In the genomic region with DNA sequence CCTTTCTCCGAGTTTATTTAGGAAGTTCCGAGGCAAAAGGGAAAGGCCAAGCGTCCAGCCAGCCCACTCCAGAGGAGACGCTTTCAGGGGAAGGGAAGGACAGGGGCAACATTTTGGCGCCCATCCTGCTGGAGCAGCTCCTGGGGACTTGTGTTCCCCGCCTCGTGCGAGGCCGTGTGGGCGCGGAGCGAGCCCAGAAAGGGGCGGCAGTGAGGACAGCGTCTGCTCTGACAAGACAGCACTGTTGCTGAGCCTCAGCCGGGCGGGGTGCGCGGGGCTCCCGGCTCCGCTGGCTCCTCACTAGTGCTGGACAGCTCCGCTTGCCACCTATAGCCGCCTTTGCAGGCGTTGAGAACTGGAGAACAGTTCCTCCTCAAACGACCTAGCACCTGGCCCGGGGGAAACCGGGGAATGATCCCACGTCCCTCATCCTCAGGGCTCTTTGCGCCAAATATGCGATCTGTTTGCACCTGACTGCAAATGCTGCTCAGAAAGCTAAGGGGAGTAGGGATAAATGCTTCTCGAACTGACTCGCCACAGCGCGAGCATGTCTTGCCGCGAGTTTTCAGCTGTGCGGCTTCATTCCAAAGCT, we compare ENCODE assay signal across 8 cellular contexts. TPM values are rescaled to one million over a fixed set of nuclear protein-coding genes. Genes with fewer than 3 reads are reported as not detected.
DNase-seq lines count a peak whose midpoint lies in the region; ATAC-seq and FAIRE-seq lines count a peak whose summit lies in the region.

No MANE protein-coding gene starts in this region.

- no peaks in the 10 kb centered on the region for H3K9me3 ChIP-seq in small intestine (ENCODE audit: control insufficient read depth, low read depth)

- H3K27ac ChIP-seq in caudate nucleus (ENCODE audit: low read depth, low read length) (peak overlapping the region; percentile 78), small intestine (ENCODE audit: low read depth in 1 of 2, low read length in 1 of 2) (no peak overlapping the region)

- FAIRE-seq in small intestine (lab: Jason Lieb, UNC) = no peak

- DNase-seq in NCI-H2196 (lab: John Stamatoyannopoulos, UW; ENCODE audit: unreplicated experiment) (peak; percentile 17), NCI-H2196 treated with DMSO at 0.1 percent for 48 hours (lab: John Stamatoyannopoulos, UW; ENCODE audit: unreplicated experiment) (no peak), NCI-H69 (lab: John Stamatoyannopoulos, UW) (peak; percentile 80), caudate nucleus (lab: John Stamatoyannopoulos, UW) (peak in 55 of 61 donors; percentile 14 to 80 (median 55)), iPS-NIHi11 (ENCODE audit: low spot score) (peak; percentile 85), small intestine (peak; percentile 3), SKM-1 (lab: John Stamatoyannopoulos, UW; ENCODE audit: unreplicated experiment) (no peak)

- H3K27me3 ChIP-seq in small intestine (ENCODE audit: control insufficient read depth in 2 of 2, insufficient read depth in 2 of 2, low read length in 2 of 2) = peaks cover 8 to 10% of the 10 kb centered on the region in 2 donors

- no peaks in the 10 kb centered on the region for H3K4me1 ChIP-seq in small intestine (ENCODE audit: control insufficient read depth in 2 of 2, insufficient read depth in 1 of 2, low read depth in 1 of 2, low read length in 1 of 2)

- 2% methylated on average over 36 of the region's 36 CpGs for WGBS in small intestine, 3 donors

- no peak for ATAC-seq in HG03354 (IDR thresholded peaks at IDR 0.05; ENCODE audit: poor library complexity, severe bottlenecking, unreplicated experiment)

- peak overlapping the region in 1 of 2 donors; percentile 49 for H3K4me3 ChIP-seq in small intestine (ENCODE audit: low read depth in 1 of 2, low read length in 2 of 2)

- H3K36me3 ChIP-seq in small intestine (ENCODE audit: control insufficient read depth in 2 of 2, insufficient read depth in 2 of 2, low read length in 2 of 2) = no peaks in the 10 kb centered on the region

RNA-seq across cellular contexts. Expression of a gene that starts 0.7 kb away (rescaled TPM):
- 1 to 10 TPM in 1 of 3 donors, under 1 TPM in 1, not detected in 1; under 0.01 to 1.0 TPM for polyA plus RNA-seq in small intestine

Comparison
In these comparisons a context has a peak if more than half of its experiments do, and no peak if none do; other contexts are left out.
1. DNase-seq: peak in NCI-H2196 (single experiment), NCI-H69 (single experiment), caudate nucleus (55 of 61), iPS-NIHi11 (single experiment) and small intestine (single experiment); none in NCI-H2196 treated with DMSO at 0.1 percent for 48 hours (single experiment) and SKM-1 (single experiment).